Comparison of ENCODE assay signal across 8 cellular contexts in the genomic region with DNA sequence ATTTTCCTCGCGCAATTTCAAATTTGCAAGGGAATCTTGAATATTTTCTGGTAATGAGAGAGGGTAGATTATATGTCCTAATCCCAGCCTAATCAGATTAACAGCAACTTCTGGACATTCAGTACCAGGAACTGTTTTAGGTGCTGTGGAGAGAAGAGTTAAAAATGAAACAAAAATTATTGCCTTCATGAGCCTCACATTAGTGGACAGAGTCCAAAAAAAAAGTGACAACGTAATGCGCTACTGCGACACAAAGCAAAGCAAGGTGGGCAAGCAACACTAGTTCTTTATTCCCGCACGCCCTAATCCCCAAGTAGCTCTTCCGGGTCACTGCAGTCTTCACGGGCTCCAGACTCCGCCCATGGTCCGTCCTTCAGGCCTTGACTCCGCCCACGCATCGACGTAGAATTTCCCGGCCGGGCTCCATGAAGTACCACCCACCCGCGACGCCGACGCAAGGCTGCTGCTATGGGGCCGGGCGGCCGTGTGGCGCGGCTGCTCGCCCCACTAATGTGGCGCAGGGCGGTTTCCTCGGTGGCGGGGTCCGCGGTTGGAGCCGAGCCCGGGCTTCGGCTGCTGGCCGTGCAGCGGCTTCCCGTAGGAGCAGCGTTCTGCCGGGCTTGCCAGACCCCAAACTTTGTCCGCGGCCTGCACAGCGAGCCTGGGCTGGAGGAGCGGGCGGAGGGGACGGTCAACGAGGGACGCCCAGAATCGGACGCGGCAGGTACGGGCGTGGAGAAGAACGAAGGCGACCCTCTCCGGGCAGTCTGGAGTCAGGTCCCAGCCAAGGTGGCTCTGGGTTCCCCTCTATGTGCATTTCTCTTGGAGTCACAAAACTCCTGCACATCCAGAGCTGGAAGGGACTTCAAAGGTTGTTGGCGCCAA. TPM values are rescaled to one million over a fixed set of nuclear protein-coding genes. Genes with fewer than 3 reads are reported as not detected.
DNase-seq lines count a peak whose midpoint lies in the region; ATAC-seq and TF ChIP-seq lines count a peak whose summit lies in the region.

A gene (plus strand): TSS at position 455 of the 885 bp plus-strand sequence. CDS start 14 bp downstream, at position 469.

- H3K27me3 ChIP-seq in upper lobe of right lung = no peaks in the 10 kb centered on the region

- H3K36me3 ChIP-seq in upper lobe of right lung = peaks cover 13% of the 10 kb centered on the region

- H3K9me3 ChIP-seq in upper lobe of right lung = no peaks in the 10 kb centered on the region

- H3K27ac Mint-ChIP-seq in T-helper 1 cell treated with Interleukin-12 subunit alpha and Interleukin-12 subunit beta and Interleukin-4 antibody, amounts not matched to agents 30 μg/mL and 1 μg/mL, for 36 hours = peak within 1 kb of the TSS; percentile 94

- H3K4me3 ChIP-seq in upper lobe of right lung = peak within 1 kb of the TSS; percentile 98

- intact Hi-C loops in left cardiac atrium (cut with DNase I) = no loop called here
- intact Hi-C loops in posterior vena cava (cut with DNase I) = no loop called here
- intact Hi-C loops in upper lobe of right lung (cut with DNase I) = no loop called here

- H3K4me3 Mint-ChIP-seq in T-helper 1 cell treated with Interleukin-12 subunit alpha and Interleukin-12 subunit beta and Interleukin-4 antibody, amounts not matched to agents 30 μg/mL and 1 μg/mL, for 36 hours = peak within 1 kb of the TSS; percentile 95

- peak; percentile 99 for ATAC-seq in HG02884 (IDR thresholded peaks at IDR 0.05; ENCODE audit: unreplicated experiment)
- ATAC-seq in left cardiac atrium = peak; percentile 99 to 100
- ATAC-seq in upper lobe of right lung = peak; percentile 100

- peaks cover 10% of the 10 kb centered on the region for H3K9me3 Mint-ChIP-seq in T-helper 1 cell treated with Interleukin-12 subunit alpha and Interleukin-12 subunit beta and Interleukin-4 antibody, amounts not matched to agents 30 μg/mL and 1 μg/mL, for 36 hours

- peak within 1 kb of the TSS; percentile 91 for H3K27ac ChIP-seq in upper lobe of right lung

- in situ Hi-C loops in GM13977 (cut with MboI; ENCODE audit: low pct_unique_long_range_greater_than_20kb, low sequenced_read_pairs, unreplicated experiment) = no loop called here

- TF ChIP-seq CTCF in GM13977 (IDR thresholded peaks at IDR 0.05; ENCODE audit: extremely low read depth, insufficient read depth, missing control alignments) (no peak), upper lobe of right lung (IDR thresholded peaks at IDR 0.05) (no peak)

- peaks cover 26% of the 10 kb centered on the region for H3K4me1 ChIP-seq in upper lobe of right lung

- DNase-seq in GM13977 (ENCODE audit: low spot score) = peak; percentile 96
- DNase-seq in NCI-H1694 (lab: John Stamatoyannopoulos, UW) = peak; percentile 94
- DNase-seq in amniotic stem cell (lab: John Stamatoyannopoulos, UW) = peak; percentile 96
- DNase-seq in left cardiac atrium = peak; percentile 98
- DNase-seq in posterior vena cava (ENCODE audit: low spot score) = peak; percentile 99
- peak; percentile 99 for DNase-seq in upper lobe of right lung

- peaks cover 19% of the 10 kb centered on the region for H3K36me3 Mint-ChIP-seq in T-helper 1 cell treated with Interleukin-12 subunit alpha and Interleukin-12 subunit beta and Interleukin-4 antibody, amounts not matched to agents 30 μg/mL and 1 μg/mL, for 36 hours (ENCODE audit: low read depth)

- peaks cover 36% of the 10 kb centered on the region for H3K4me1 Mint-ChIP-seq in T-helper 1 cell treated with Interleukin-12 subunit alpha and Interleukin-12 subunit beta and Interleukin-4 antibody, amounts not matched to agents 30 μg/mL and 1 μg/mL, for 36 hours (ENCODE audit: low read depth)

- peaks cover 4% of the 10 kb centered on the region for H3K27me3 Mint-ChIP-seq in T-helper 1 cell treated with Interleukin-12 subunit alpha and Interleukin-12 subunit beta and Interleukin-4 antibody, amounts not matched to agents 30 μg/mL and 1 μg/mL, for 36 hours (ENCODE audit: low read depth)

RNA-seq across cellular contexts. Expression of the gene that starts here (rescaled TPM):
- total RNA-seq in left cardiac atrium = 10 to 100 TPM; 78.3 to 78.7 TPM
- total RNA-seq in posterior vena cava = 10 to 100 TPM; 37.4 to 42.0 TPM
- total RNA-seq in upper lobe of right lung = 42.2 TPM

Comparison
In these comparisons a context has a peak if more than half of its experiments do, and no peak if none do; other contexts are left out.
1. Peak in every context shown above with its lines: DNase-seq, ATAC-seq, H3K4me3 ChIP-seq and H3K27ac ChIP-seq.